8 cellular contexts compared by ENCODE assay signal in the genomic region with DNA sequence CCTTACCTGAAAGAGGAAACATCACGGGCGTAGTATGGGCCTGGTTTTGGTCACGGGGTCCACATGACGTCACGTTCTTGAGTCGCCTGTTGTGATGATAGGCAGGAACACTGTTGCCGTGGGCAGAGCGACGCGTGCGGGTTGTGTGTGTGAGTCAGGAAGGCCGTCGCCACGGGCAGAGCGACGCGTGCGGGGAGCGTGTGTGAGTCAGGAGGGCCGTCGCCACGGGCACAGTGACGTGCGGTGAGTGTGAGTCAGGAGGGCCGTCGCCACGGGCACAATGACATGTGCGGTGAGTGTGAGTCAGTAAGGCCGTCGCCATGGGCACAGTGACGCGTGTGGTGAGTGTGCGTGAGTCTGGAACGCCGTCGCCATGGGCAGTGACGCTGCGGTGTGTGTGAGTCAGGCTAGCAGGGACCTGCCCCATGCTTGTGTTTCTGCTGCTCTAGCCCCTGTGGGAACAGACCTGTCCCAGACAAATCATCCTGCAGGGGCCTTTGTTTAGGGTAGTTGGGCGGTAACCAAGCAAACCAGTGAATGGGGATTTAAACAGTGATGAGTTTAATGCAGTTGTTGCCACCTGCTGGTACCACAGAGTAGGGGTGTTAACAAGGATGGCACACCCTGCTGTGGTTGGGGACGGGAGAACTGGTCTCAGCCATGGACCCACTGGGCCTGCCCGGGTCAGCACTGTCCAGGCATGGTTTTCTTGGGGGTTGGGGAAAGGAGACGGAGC. TPM values are rescaled to one million over a fixed set of nuclear protein-coding genes. Genes with fewer than 3 reads are reported as not detected.
DNase-seq lines count a peak whose midpoint lies in the region; ATAC-seq, FAIRE-seq and TF ChIP-seq lines count a peak whose summit lies in the region.

No MANE protein-coding gene starts in this region.

- no peaks in the 10 kb centered on the region for H3K27me3 Mint-ChIP-seq in CD8-positive, alpha-beta T cell (ENCODE audit: low read depth)

- peaks cover 4% of the 10 kb centered on the region for H3K4me1 Mint-ChIP-seq in CD8-positive, alpha-beta T cell (ENCODE audit: low read depth)

- no peak for TF ChIP-seq POLR2A in GM12892 (IDR thresholded peaks at IDR 0.05; ENCODE audit: low read depth, low read length)

- peak in 5 of 7 experiments; percentile 12 to 81 (median 46) for DNase-seq in CD8-positive, alpha-beta T cell
- DNase-seq in NCI-H1417 treated with DMSO at 0.1 percent for 48 hours (lab: John Stamatoyannopoulos, UW) (peak; percentile 63), fibroblast of the conjunctiva (ENCODE audit: low read depth) (peak; percentile 74), NCI-H69 (lab: John Stamatoyannopoulos, UW) (no peak), NCI-H187 (lab: John Stamatoyannopoulos, UW) (no peak), GM12892 (ENCODE audit: insufficient read length) (no peak)
- DNase-seq in activated CD8-positive, alpha-beta memory T cell treated with anti-CD3 and anti-CD28 coated beads, Interleukin-2, amount 50 U/mL, for 48 hours, result peak; percentile 85
- DNase-seq in stimulated activated CD4-positive, alpha-beta T cell treated with anti-CD3 and anti-CD28 coated beads, Interleukin-4, amount 100 ng/mL, for 24 hours, result peak; percentile 82

- no peak for TF ChIP-seq CTCF in CD8-positive, alpha-beta T cell (IDR thresholded peaks at IDR 0.05)

- H3K4me3 Mint-ChIP-seq in CD8-positive, alpha-beta T cell, result no peak overlapping the region

- no peaks in the 10 kb centered on the region for H3K27me3 ChIP-seq in CD8-positive, alpha-beta T cell (ENCODE audit: insufficient read depth, low read length)

- H3K36me3 Mint-ChIP-seq in CD8-positive, alpha-beta T cell, result no peaks in the 10 kb centered on the region

- no peak overlapping the region for H3K4me3 ChIP-seq in CD8-positive, alpha-beta T cell (ENCODE audit: low read depth, low read length)

- H3K9me3 Mint-ChIP-seq in CD8-positive, alpha-beta T cell, result no peaks in the 10 kb centered on the region

- FAIRE-seq in GM12892 (lab: Jason Lieb, UNC), result no peak

- peak overlapping the region; percentile 85 for H3K27ac Mint-ChIP-seq in CD8-positive, alpha-beta T cell

- intact Hi-C loops in CD8-positive, alpha-beta T cell (cut with DNase I, micrococcal nuclease), result no loop called here

- ATAC-seq in CD8-positive, alpha-beta T cell, result peak; percentile 83

- CTCF ChIA-PET in CD8-positive, alpha-beta T cell (lab: Charles Lee), result interaction anchor here (1.9 to 2.1 kb wide), 2 partner anchors 11 kb away, joined by 5 to 8 read pairs; no protein-coding TSS in a partner anchor

- H3K9me3 ChIP-seq in CD8-positive, alpha-beta T cell (ENCODE audit: low read length), result no peaks in the 10 kb centered on the region

- H3K27ac ChIP-seq in CD8-positive, alpha-beta T cell (ENCODE audit: low read depth, low read length), result no peak overlapping the region

- no peaks in the 10 kb centered on the region for H3K4me1 ChIP-seq in CD8-positive, alpha-beta T cell (ENCODE audit: insufficient read depth, low read length)

- no peaks in the 10 kb centered on the region for H3K36me3 ChIP-seq in CD8-positive, alpha-beta T cell (ENCODE audit: insufficient read depth, low read length)

- POLR2A ChIA-PET in CD8-positive, alpha-beta T cell (lab: Charles Lee), result no interaction called here

RNA-seq across cellular contexts. Expression of a gene that starts 19.8 kb away (rescaled TPM):
- under 1 TPM; 0.33 to 0.76 TPM for total RNA-seq in CD8-positive, alpha-beta T cell
- 16.0 TPM for polyA plus RNA-seq in GM12892 (2012; ENCODE audit: missing spikeins)

RNA-seq across cellular contexts. Expression of a gene that starts 19.9 kb away (rescaled TPM):
- total RNA-seq in CD8-positive, alpha-beta T cell, result 100 to 1,000 TPM in 1 of 2 experiments, 10 to 100 TPM in 1; 99.8 to 108 TPM
- polyA plus RNA-seq in GM12892 (2012; ENCODE audit: missing spikeins), result 26.8 TPM

Comparison
In these comparisons a context has a peak if more than half of its experiments do, and no peak if none do; other contexts are left out.
1. DNase-seq: peak in CD8-positive, alpha-beta T cell (5 of 7), NCI-H1417 treated with DMSO at 0.1 percent for 48 hours (single experiment), activated CD8-positive, alpha-beta memory T cell treated with anti-CD3 and anti-CD28 coated beads, Interleukin-2, amount 50 U/mL, for 48 hours (single experiment), fibroblast of the conjunctiva (single experiment) and stimulated activated CD4-positive, alpha-beta T cell treated with anti-CD3 and anti-CD28 coated beads, Interleukin-4, amount 100 ng/mL, for 24 hours (single experiment); none in NCI-H69 (single experiment), NCI-H187 (0 of 2) and GM12892 (single experiment).